In genomic region chr17:50541916-50542688, GRCh38 we compare ENCODE assay signal across 8 cellular contexts. TPM values are rescaled to one million over a fixed set of nuclear protein-coding genes. Genes with fewer than 3 reads are reported as not detected.
A peak's percentile ranks its signal among the peaks of the same experiment; 100 is the strongest.
DNase-seq lines count a peak whose midpoint lies in the region; ATAC-seq and TF ChIP-seq lines count a peak whose summit lies in the region.

No MANE protein-coding gene starts in this region.

- peak overlapping the region; percentile 90 for H2AFZ ChIP-seq in mesenchymal stem cell (ENCODE audit: low read depth, low read length)

- no peak overlapping the region for H2BK15ac ChIP-seq in mesenchymal stem cell (ENCODE audit: low read depth, poor library complexity, severe bottlenecking)

- no peaks in the 10 kb centered on the region for H3K9me3 Mint-ChIP-seq in CD14-positive monocyte

- peaks cover 11 to 26% (median 18%) of the 10 kb centered on the region in 3 donors for H3K27me3 Mint-ChIP-seq in CD14-positive monocyte (ENCODE audit: low read depth in 3 of 3)

- H2BK12ac ChIP-seq in mesenchymal stem cell (ENCODE audit: low read length in 2 of 2): peak overlapping the region in 1 of 2 experiments; percentile 68

- H4K8ac ChIP-seq in mesenchymal stem cell (ENCODE audit: low read length): peak overlapping the region; percentile 97

- no peak overlapping the region for H2BK5ac ChIP-seq in mesenchymal stem cell (ENCODE audit: low read depth, low read length, poor library complexity, severe bottlenecking)

- peaks cover 12% of the 10 kb centered on the region for H3K4me1 ChIP-seq in effector memory CD4-positive, alpha-beta T cell (ENCODE audit: control insufficient read depth, insufficient read depth, low read length, poor library complexity, severe bottlenecking)
- H3K4me1 ChIP-seq in mesenchymal stem cell (ENCODE audit: control insufficient read depth, insufficient read depth, low read depth, low read length): peaks cover 19% of the 10 kb centered on the region

- H3K27ac Mint-ChIP-seq in CD14-positive monocyte: peak overlapping the region in 2 of 7 donors; percentile 46 to 74

- H3K4me3 Mint-ChIP-seq in CD14-positive monocyte: peak overlapping the region; percentile 84 to 95

- H3K4me3 ChIP-seq in effector memory CD4-positive, alpha-beta T cell (ENCODE audit: insufficient read depth, low read depth, low read length, poor library complexity, severe bottlenecking): peak overlapping the region; percentile 56
- peak overlapping the region; percentile 64 to 86 for H3K4me3 ChIP-seq in mesenchymal stem cell (ENCODE audit: insufficient read depth in 1 of 2, low read depth in 1 of 2, low read length in 2 of 2)

- no peaks in the 10 kb centered on the region for H3K9me3 ChIP-seq in effector memory CD4-positive, alpha-beta T cell (ENCODE audit: control insufficient read depth, low read length)
- H3K9me3 ChIP-seq in mesenchymal stem cell (ENCODE audit: control insufficient read depth, low read length): no peaks in the 10 kb centered on the region

- H3K27ac ChIP-seq in effector memory CD4-positive, alpha-beta T cell (ENCODE audit: insufficient read depth, low read length, poor library complexity, severe bottlenecking): peak overlapping the region; percentile 40
- H3K27ac ChIP-seq in mesenchymal stem cell (ENCODE audit: low read length, poor library complexity, severe bottlenecking): peak overlapping the region; percentile 12

- no peaks in the 10 kb centered on the region for H3K36me3 ChIP-seq in effector memory CD4-positive, alpha-beta T cell (ENCODE audit: control insufficient read depth, insufficient read depth, low read length)
- H3K36me3 ChIP-seq in mesenchymal stem cell (ENCODE audit: control insufficient read depth in 1 of 2, insufficient read depth in 2 of 2, low read depth in 1 of 2, low read length in 2 of 2): peaks cover 0 to 3% of the 10 kb centered on the region in 2 experiments

- H3K4me1 Mint-ChIP-seq in CD14-positive monocyte: peaks cover 27% of the 10 kb centered on the region

- H3K79me1 ChIP-seq in mesenchymal stem cell (replicated peaks; ENCODE audit: low read length, poor library complexity, severe bottlenecking): no peaks in the 10 kb centered on the region

- DNase-seq in CD14-positive monocyte (ENCODE audit: low spot score) (peak; percentile 76), NCI-H82 (lab: John Stamatoyannopoulos, UW) (peak; percentile 88), mesenchymal stem cell (peak; percentile 79)
- peak; percentile 96 for DNase-seq in activated CD8-positive, alpha-beta memory T cell treated with anti-CD3 and anti-CD28 coated beads for 24 hours
- peak; percentile 65 to 76 (median 70) for DNase-seq in effector memory CD4-positive, alpha-beta T cell
- peak; percentile 56 for DNase-seq in stimulated activated CD8-positive, alpha-beta memory T cell treated with anti-CD3 and anti-CD28 coated beads, Interleukin-12 subunit alpha, Interleukin-12 subunit beta, amount 100 ng/mL, for 24 hours (ENCODE audit: extremely low read depth)

- no peak overlapping the region for H2AK5ac ChIP-seq in mesenchymal stem cell (ENCODE audit: low read length, severe bottlenecking)

- no peak overlapping the region for H3K23ac ChIP-seq in mesenchymal stem cell (ENCODE audit: low read length in 2 of 2)

- TF ChIP-seq CTCF in CD14-positive monocyte (IDR thresholded peaks at IDR 0.05): peak; percentile 29

- no peak overlapping the region for H2BK120ac ChIP-seq in mesenchymal stem cell (ENCODE audit: low read depth, low read length)

- H3K27me3 ChIP-seq in effector memory CD4-positive, alpha-beta T cell (replicated peaks; ENCODE audit: control insufficient read depth, insufficient read depth, low read length, poor library complexity, severe bottlenecking): no peaks in the 10 kb centered on the region
- H3K27me3 ChIP-seq in mesenchymal stem cell (ENCODE audit: control insufficient read depth in 1 of 2, insufficient read depth in 1 of 2, low read length in 2 of 2): peaks cover 0 to 5% of the 10 kb centered on the region in 2 experiments

- H3K4ac ChIP-seq in mesenchymal stem cell (ENCODE audit: low read depth in 1 of 2, low read length in 2 of 2): peak overlapping the region in 1 of 2 experiments; percentile 84

- WGBS in mesenchymal stem cell: 1% methylated on average over 65 of the region's 65 CpGs

- ATAC-seq in GM19328 (IDR thresholded peaks at IDR 0.05; ENCODE audit: unreplicated experiment): peak; percentile 70
- ATAC-seq in HG03457 (IDR thresholded peaks at IDR 0.05; ENCODE audit: unreplicated experiment): peak; percentile 55

- no peaks in the 10 kb centered on the region for H3K36me3 Mint-ChIP-seq in CD14-positive monocyte

- H3K14ac ChIP-seq in mesenchymal stem cell (ENCODE audit: low read length in 2 of 2): peak overlapping the region in 1 of 2 experiments; percentile 92

- H3K9ac ChIP-seq in mesenchymal stem cell (ENCODE audit: low read length): peak overlapping the region; percentile 87

- peak overlapping the region; percentile 74 to 80 for H3K18ac ChIP-seq in mesenchymal stem cell (ENCODE audit: low read depth in 1 of 2, low read length in 2 of 2)

- intact Hi-C loops in CD14-positive monocyte (cut with micrococcal nuclease): loop anchor here (5.0 to 10.0 kb wide), 4 partner anchors 57 to 303 kb away; partner anchors contain the start of gene ANKRD40 (in 1 of the 2)

- H4K91ac ChIP-seq in mesenchymal stem cell (ENCODE audit: low read length): peak overlapping the region; percentile 81

- H3K4me2 ChIP-seq in mesenchymal stem cell (ENCODE audit: low read length, poor library complexity, severe bottlenecking): peak overlapping the region; percentile 76

RNA-seq across cellular contexts. Expression of gene SPATA20, which starts 4.9 kb away (rescaled TPM):
- polyA plus RNA-seq in CD14-positive monocyte: 10 to 100 TPM in 1 of 2 donors, 1 to 10 TPM in 1; 9.3 to 12.2 TPM
- polyA plus RNA-seq in mesenchymal stem cell (2013, experiment 1 of 2): 36.6 TPM
- polyA plus RNA-seq in mesenchymal stem cell (2013, experiment 2 of 2): 37.2 TPM

RNA-seq across cellular contexts. Expression of gene EPN3, which starts 9.6 kb away (rescaled TPM):
- polyA plus RNA-seq in CD14-positive monocyte: not detected
- polyA plus RNA-seq in mesenchymal stem cell (2013, experiment 1 of 2): 0.01 TPM
- polyA plus RNA-seq in mesenchymal stem cell (2013, experiment 2 of 2): not detected

RNA-seq across cellular contexts. Expression of gene CACNA1G, which starts 18.4 kb away (rescaled TPM):
- not detected for polyA plus RNA-seq in CD14-positive monocyte
- polyA plus RNA-seq in mesenchymal stem cell (2013, experiment 1 of 2): 0.01 TPM
- polyA plus RNA-seq in mesenchymal stem cell (2013, experiment 2 of 2): 0.01 TPM

RNA-seq across cellular contexts. Expression of gene MYCBPAP, which starts 33.9 kb away (rescaled TPM):
- not detected for polyA plus RNA-seq in CD14-positive monocyte
- 0.23 TPM for polyA plus RNA-seq in mesenchymal stem cell (2013, experiment 1 of 2)
- polyA plus RNA-seq in mesenchymal stem cell (2013, experiment 2 of 2): 0.03 TPM

Comparison
In these comparisons a context has a peak if more than half of its experiments do, and no peak if none do; other contexts are left out.
1. Peak in every context shown above with its lines: DNase-seq, ATAC-seq, H3K4me3 ChIP-seq and H3K27ac ChIP-seq.